ENCODE assay signal across 8 cellular contexts in genomic region chr17:19063326-19063956, GRCh38. TPM values are rescaled to one million over a fixed set of nuclear protein-coding genes. Genes with fewer than 3 reads are reported as not detected.
A peak's percentile ranks its signal among the peaks of the same experiment; 100 is the strongest.
DNase-seq lines count a peak whose midpoint lies in the region; ATAC-seq and TF ChIP-seq lines count a peak whose summit lies in the region.
"Not testable (repeated sequence)": the region's sequence is repeated elsewhere in the genome, so short reads cannot be mapped to it uniquely, and the experiment has no call there.

No MANE protein-coding gene starts in this region.

- TF ChIP-seq RAD21 in neural cell (conservative IDR thresholded peaks at IDR 0.05): not testable (repeated sequence)

- CTCF ChIA-PET in activated naive CD4-positive, alpha-beta T cell treated with anti-CD3 and anti-CD28 coated beads for 36 hours (lab: Charles Lee): not testable (repeated sequence)

- TF ChIP-seq POLR2A in uterus (IDR thresholded peaks at IDR 0.05): not testable (repeated sequence)

- not testable (repeated sequence) for TF ChIP-seq EP300 in neural cell (conservative IDR thresholded peaks at IDR 0.05; ENCODE audit: poor library complexity, severe bottlenecking)

- H3K9me3 ChIP-seq in neural cell (ENCODE audit: low read length); uterus: not testable (repeated sequence)

- not testable (repeated sequence) for H3K79me2 ChIP-seq in neural cell (replicated peaks; ENCODE audit: insufficient read depth, low read length)

- not testable (repeated sequence) for H3K36me3 Mint-ChIP-seq in activated naive CD4-positive, alpha-beta T cell treated with anti-CD3 and anti-CD28 coated beads for 36 hours (ENCODE audit: low read depth)

- H3K4me1 Mint-ChIP-seq in activated naive CD4-positive, alpha-beta T cell treated with anti-CD3 and anti-CD28 coated beads for 36 hours (ENCODE audit: low read depth): not testable (repeated sequence)

- not testable (repeated sequence) for H3F3A ChIP-seq in neural cell (ENCODE audit: insufficient read depth, low read length, poor library complexity, severe bottlenecking)

- not testable (repeated sequence) for H3K4me1 ChIP-seq in foreskin keratinocyte, uterus

- not testable (repeated sequence) for TF ChIP-seq CTCF in foreskin keratinocyte (conservative IDR thresholded peaks at IDR 0.05); neural cell (IDR thresholded peaks at IDR 0.05; ENCODE audit: poor library complexity, severe bottlenecking); uterus (IDR thresholded peaks at IDR 0.05)

- H3K4me3 Mint-ChIP-seq in activated naive CD4-positive, alpha-beta T cell treated with anti-CD3 and anti-CD28 coated beads for 36 hours: peak overlapping the region; percentile 65

- intact Hi-C loops in activated naive CD4-positive, alpha-beta T cell treated with anti-CD3 and anti-CD28 coated beads for 36 hours (cut with micrococcal nuclease); uterus (cut with DNase I; ENCODE audit: low total_unique reads): not testable (repeated sequence)

- H3K9me3 Mint-ChIP-seq in activated naive CD4-positive, alpha-beta T cell treated with anti-CD3 and anti-CD28 coated beads for 36 hours: not testable (repeated sequence)

- not testable (repeated sequence) for H2AFZ ChIP-seq in neural cell (ENCODE audit: low read depth, low read length)

- not testable (repeated sequence) for H3K27me3 ChIP-seq in foreskin keratinocyte; neural cell (ENCODE audit: insufficient read depth, low read depth, low read length); uterus

- not testable (repeated sequence) for H3K4me3 ChIP-seq in neural cell (ENCODE audit: low read length); uterus

- H3K27ac Mint-ChIP-seq in activated naive CD4-positive, alpha-beta T cell treated with anti-CD3 and anti-CD28 coated beads for 36 hours: peak overlapping the region; percentile 92

- H3K9me2 ChIP-seq in neural cell (ENCODE audit: insufficient read depth, low read length): not testable (repeated sequence)

- H3K4me2 ChIP-seq in neural cell (ENCODE audit: low read length): not testable (repeated sequence)

- not testable (repeated sequence) for H3K27ac ChIP-seq in foreskin keratinocyte
- H3K27ac ChIP-seq in neural cell (ENCODE audit: low read length) (peak overlapping the region; percentile 51), uterus (peak overlapping the region in 1 of 2 donors; percentile 44)

- H3K36me3 ChIP-seq in neural cell (ENCODE audit: insufficient read depth, low read length); uterus: not testable (repeated sequence)

- ATAC-seq in GM19023 (IDR thresholded peaks at IDR 0.05; ENCODE audit: unreplicated experiment): peak; percentile 46
- ATAC-seq in HG03354 (IDR thresholded peaks at IDR 0.05; ENCODE audit: poor library complexity, severe bottlenecking, unreplicated experiment): peak; percentile 36
- peak; percentile 68 for ATAC-seq in foreskin keratinocyte

- H4K20me1 ChIP-seq in neural cell (ENCODE audit: insufficient read depth): not testable (repeated sequence)

- H3K27me3 Mint-ChIP-seq in activated naive CD4-positive, alpha-beta T cell treated with anti-CD3 and anti-CD28 coated beads for 36 hours (ENCODE audit: low read depth): not testable (repeated sequence)

- peak overlapping the region; percentile 48 for H3K9ac ChIP-seq in neural cell (ENCODE audit: low read length)

- DNase-seq in activated CD4-positive, alpha-beta T cell treated with anti-CD3 and anti-CD28 coated beads for 48 hours: peak; percentile 87
- DNase-seq in activated naive CD4-positive, alpha-beta T cell treated with anti-CD3 and anti-CD28 coated beads for 36 hours: peak; percentile 90
- DNase-seq in foreskin keratinocyte: not testable (repeated sequence)
- peak; percentile 59 to 97 (median 84) for DNase-seq in stimulated activated CD4-positive, alpha-beta T cell treated with anti-CD3 and anti-CD28 coated beads, TNF-alpha, amount 100 ng/mL, for 24 hours (ENCODE audit: low read depth in 3 of 3)
- DNase-seq in uterus: peak; percentile 63 to 77

TF ChIP-seq in neural cell, 6 proteins besides CTCF, POLR2A, EP300 and RAD21:
- TF ChIP-seq POLR2AphosphoS5 (IDR thresholded peaks at IDR 0.05): peak; percentile 65

RNA-seq across cellular contexts. Expression of gene GRAP, which starts 16.7 kb away (rescaled TPM):
- total RNA-seq in activated naive CD4-positive, alpha-beta T cell treated with anti-CD3 and anti-CD28 coated beads for 36 hours: 1 to 10 TPM; 8.1 to 9.1 TPM
- total RNA-seq in foreskin keratinocyte (0.14 TPM in 2 replicates), uterus (10 to 100 TPM in 2 of 4 donors, 1 to 10 TPM in 2; 8.3 to 21.2 (median 13.5) TPM)
- polyA plus RNA-seq in foreskin keratinocyte (0.17 and 0.19 TPM in 2 replicates), neural cell (0.42 and 2.3 TPM in 2 replicates)
- polyA minus RNA-seq in neural cell: 0.97 TPM in 1 of 2 replicates, not detected in the other

RNA-seq across cellular contexts. Expression of gene FAM83G, which starts 58.9 kb away (rescaled TPM):
- total RNA-seq in activated naive CD4-positive, alpha-beta T cell treated with anti-CD3 and anti-CD28 coated beads for 36 hours: 10 to 100 TPM; 10.6 TPM
- total RNA-seq in foreskin keratinocyte (49.6 and 50.4 TPM in 2 replicates), uterus (10 to 100 TPM in 1 of 4 donors, 1 to 10 TPM in 3; 1.0 to 10.7 (median 1.8) TPM)
- polyA plus RNA-seq in foreskin keratinocyte (25.0 and 26.2 TPM in 2 replicates), neural cell (0.12 TPM in 1 of 2 replicates, not detected in the other)
- not detected in 2 replicates for polyA minus RNA-seq in neural cell
